Comparison of ENCODE assay signal across 9 cellular contexts in genomic region chr18:74496508-74497307, GRCh38. TPM values are rescaled to one million over a fixed set of nuclear protein-coding genes. Genes with fewer than 3 reads are reported as not detected.
DNase-seq lines count a peak whose midpoint lies in the region; ATAC-seq and TF ChIP-seq lines count a peak whose summit lies in the region.
"Had no signal": no experiment of that assay in that cellular context is flagged by ENCODE, and none has a peak within 500 bp of the region (broad histone marks: within the 10 kb centered on the region; RNA-seq: fewer than 3 reads in every experiment).

No MANE protein-coding gene starts in this region.

- no peaks in the 10 kb centered on the region for H3K9me3 ChIP-seq in osteoblast (ENCODE audit: low read depth, low read length)

- peak overlapping the region; percentile 94 for H3K4me3 ChIP-seq in osteoblast (ENCODE audit: insufficient read depth, low read length)

- peak overlapping the region; percentile 86 for H2AFZ ChIP-seq in osteoblast (ENCODE audit: low read length)

- peaks cover 3% of the 10 kb centered on the region for H4K20me1 ChIP-seq in osteoblast (ENCODE audit: insufficient read depth, low read length)

- peaks cover 3% of the 10 kb centered on the region for H3K27me3 Mint-ChIP-seq in glutamatergic neuron (ENCODE audit: unreplicated experiment)

- no peaks in the 10 kb centered on the region for H3K27me3 ChIP-seq in osteoblast (ENCODE audit: insufficient read depth, low read length)

- H3K27ac ChIP-seq in osteoblast (ENCODE audit: low read depth, low read length): peak overlapping the region; percentile 79

- TF ChIP-seq CTCF in glutamatergic neuron (IDR thresholded peaks at IDR 0.05; ENCODE audit: partially characterized antibody, unreplicated experiment) (no peak), osteoblast (IDR thresholded peaks at IDR 0.05; ENCODE audit: extremely low read depth, low read depth, low read length) (no peak)

- H3K4me1 Mint-ChIP-seq in glutamatergic neuron (ENCODE audit: low read depth, unreplicated experiment): peaks cover 11% of the 10 kb centered on the region

- ATAC-seq in GM18519 (IDR thresholded peaks at IDR 0.05; ENCODE audit: low FRiP score, unreplicated experiment) (peak; percentile 9), HG03039 (IDR thresholded peaks at IDR 0.05; ENCODE audit: unreplicated experiment) (peak; percentile 18)

- DNase-seq in AG20443 (ENCODE audit: low spot score) (peak; percentile 75), NCI-H774 (lab: John Stamatoyannopoulos, UW) (peak; percentile 48), glutamatergic neuron (peak; percentile 79), osteoblast (ENCODE audit: insufficient read length, low spot score, missing footprints) (peak; percentile 87), ecto neural progenitor cell (ENCODE audit: low spot score) (no peak)
- peak; percentile 50 for DNase-seq in activated naive CD4-positive, alpha-beta T cell treated with Interleukin-2 at 50 U/mL for 16 hours

- peaks cover 32% of the 10 kb centered on the region for H3K79me2 ChIP-seq in osteoblast (ENCODE audit: insufficient read depth, low read length)

- peaks cover 24% of the 10 kb centered on the region for H3K4me1 ChIP-seq in osteoblast (ENCODE audit: insufficient read depth, low read length)

- peak overlapping the region; percentile 68 for H3K27ac Mint-ChIP-seq in glutamatergic neuron (ENCODE audit: unreplicated experiment)

- H3K4me3 Mint-ChIP-seq in glutamatergic neuron (ENCODE audit: unreplicated experiment): peak overlapping the region; percentile 98

- peaks cover 8% of the 10 kb centered on the region for H3K36me3 ChIP-seq in osteoblast (ENCODE audit: insufficient read depth, low read length)

- no peaks in the 10 kb centered on the region for H3K36me3 Mint-ChIP-seq in glutamatergic neuron (ENCODE audit: unreplicated experiment)

- H3K4me2 ChIP-seq in osteoblast (ENCODE audit: insufficient read depth, low read length): peak overlapping the region; percentile 98

- H3K9me3 Mint-ChIP-seq in glutamatergic neuron (ENCODE audit: unreplicated experiment): peaks cover 8% of the 10 kb centered on the region

RNA-seq across cellular contexts. Expression of gene CNDP2, which starts 0.5 kb away (rescaled TPM):
- total RNA-seq in glutamatergic neuron (ENCODE audit: unreplicated experiment) (123 TPM), osteoblast (25.3 and 27.7 TPM in 2 replicates)

RNA-seq across cellular contexts. Expression of gene CNDP1, which starts 37.6 kb away (rescaled TPM):
- total RNA-seq in glutamatergic neuron (ENCODE audit: unreplicated experiment) (0.27 TPM), osteoblast (not detected in 2 replicates)
- total RNA-seq: activated CD8-positive, alpha-beta memory T cell treated with anti-CD3 and anti-CD28 coated beads for 36 hours had no signal

RNA-seq across cellular contexts. Expression of gene DIPK1C, which starts 39.6 kb away (rescaled TPM):
- not detected for total RNA-seq in glutamatergic neuron (ENCODE audit: unreplicated experiment)
- not detected in 2 replicates for total RNA-seq in osteoblast
- total RNA-seq: activated CD8-positive, alpha-beta memory T cell treated with anti-CD3 and anti-CD28 coated beads for 36 hours had no signal
